ENCODE assay signal across 1 cellular context in genomic region chr5:132664696-132665209, GRCh38.
TF ChIP-seq lines count a peak whose summit lies in the region.

No MANE protein-coding gene starts in this region.

TF ChIP-seq in GM12878, 131 proteins besides CTCF, POLR2A, EP300 and RAD21:
- TF ChIP-seq RB1 (IDR thresholded peaks at IDR 0.05; ENCODE audit: borderline replicate concordance) = no peak
- TF ChIP-seq REST (IDR thresholded peaks at IDR 0.05; ENCODE audit: low read depth, low read length) = no peak
- no peak for TF ChIP-seq HSF1 (IDR thresholded peaks at IDR 0.05; ENCODE audit: low read depth, low read length)
